In the genomic region with DNA sequence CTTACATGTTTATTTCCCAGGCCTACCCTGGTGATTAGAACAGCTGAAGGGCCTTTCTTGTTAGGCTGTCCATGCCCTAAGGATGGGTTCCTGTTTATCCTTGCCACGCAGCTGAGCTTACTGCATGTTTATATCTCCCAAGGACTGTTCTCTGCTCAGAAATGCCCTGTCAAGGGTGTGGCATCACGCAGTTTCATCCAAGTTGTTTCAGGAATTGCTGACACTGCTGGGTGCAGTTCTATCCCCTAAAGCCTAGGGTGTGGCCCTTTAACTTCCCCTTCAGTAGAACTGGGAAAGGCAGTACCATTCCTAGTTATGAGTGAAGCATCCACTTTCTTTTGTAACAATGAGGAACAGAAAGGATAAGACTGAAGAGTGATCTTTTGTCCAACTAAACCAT, we compare ENCODE assay signal across 20 cellular contexts. TPM values are rescaled to one million over a fixed set of nuclear protein-coding genes. Genes with fewer than 3 reads are reported as not detected.
DNase-seq lines count a peak whose midpoint lies in the region; ATAC-seq and TF ChIP-seq lines count a peak whose summit lies in the region.
"Had no signal": no experiment of that assay in that cellular context is flagged by ENCODE, and none has a peak within 500 bp of the region (broad histone marks: within the 10 kb centered on the region; RNA-seq: fewer than 3 reads in every experiment).

No MANE protein-coding gene starts in this region.

- H4K20me1 ChIP-seq in OCI-LY7 (ENCODE audit: insufficient read depth, low read length), result peaks cover 41% of the 10 kb centered on the region

- H3K27ac ChIP-seq in OCI-LY7 (ENCODE audit: low read depth, low read length, poor library complexity, severe bottlenecking) (peak overlapping the region; percentile 18), esophagus squamous epithelium (peak overlapping the region; percentile 40 to 86 (median 62))
- H3K27ac ChIP-seq: gastrocnemius medialis, RWPE1 had no signal

- peaks cover 91% of the 10 kb centered on the region for H3K36me3 ChIP-seq in OCI-LY7 (ENCODE audit: insufficient read depth, low read length)
- peaks cover 22 to 78% (median 45%) of the 10 kb centered on the region in 3 donors for H3K36me3 ChIP-seq in esophagus squamous epithelium

- TF ChIP-seq CTCF in OCI-LY7 (conservative IDR thresholded peaks at IDR 0.05; ENCODE audit: low read length) (no peak), esophagus squamous epithelium (IDR thresholded peaks at IDR 0.05) (no peak), omental fat pad (IDR thresholded peaks at IDR 0.05) (no peak)

- CTCF ChIA-PET in OCI-LY7 (lab: Charles Lee; ENCODE audit: unreplicated experiment), result no interaction called here

- ATAC-seq in omental fat pad (ENCODE audit: low FRiP score), result peak; percentile 29
- ATAC-seq: gastrocnemius medialis had no signal

- H3K9me3 ChIP-seq in OCI-LY7 (ENCODE audit: low read length) (no peaks in the 10 kb centered on the region), esophagus squamous epithelium (no peaks in the 10 kb centered on the region)
- H3K9me3 ChIP-seq: Caco-2, gastrocnemius medialis had no signal

- BruUV-seq in OCI-LY7 (replicated peaks; lab: Mats Ljungman, UMichigan), result no TSS peak

- peaks cover 54% of the 10 kb centered on the region for H3K79me2 ChIP-seq in OCI-LY7 (ENCODE audit: insufficient read depth, low read depth, low read length)

- POLR2A ChIA-PET in OCI-LY7 (lab: Charles Lee), result interaction anchor here (0.5 to 1.7 kb wide), 7 partner anchors 13 to 249 kb away, joined by 3 to 9 read pairs (median 4); partner anchors contain the start of genes HYPK and SERINC4

- intact Hi-C loops in OCI-LY7 (cut with micrococcal nuclease; ENCODE audit: unreplicated experiment), result no loop called here
- intact Hi-C loops in esophagus squamous epithelium (cut with DNase I), result no loop called here
- intact Hi-C loops in head of caudate nucleus (cut with DNase I), result no loop called here

- no peak overlapping the region for H2AFZ ChIP-seq in OCI-LY7 (ENCODE audit: low read length)

- no peaks in the 10 kb centered on the region for H3K9me2 ChIP-seq in OCI-LY7 (ENCODE audit: insufficient read depth, low read length)

- DNase-seq in CD1c-positive myeloid dendritic cell (ENCODE audit: extremely low spot score) (peak; percentile 67), OCI-LY7 (ENCODE audit: low spot score) (no peak), esophagus squamous epithelium (lab: John Stamatoyannopoulos, UW) (no peak), omental fat pad (ENCODE audit: low spot score) (no peak), NCI-H2029 (lab: John Stamatoyannopoulos, UW) (no peak), NCI-H2081 treated with DMSO at 0.1 percent for 48 hours (lab: John Stamatoyannopoulos, UW) (no peak), head of caudate nucleus (no peak)
- DNase-seq: activated CD4-positive, alpha-beta T cell treated with anti-CD3 and anti-CD28 coated beads for 48 hours; activated CD8-positive, alpha-beta memory T cell treated with anti-CD3 and anti-CD28 coated beads, Interleukin-2, amount 50 U/mL, for 48 hours; activated gamma-delta T cell; aorta; Caco-2; EL; MV-4-11; NCI-H2081; stimulated activated CD4-positive, alpha-beta T cell treated with anti-CD3 and anti-CD28 coated beads, Interleukin-12 subunit alpha, Interleukin-12 subunit beta, amount 100 ng/mL, for 4 hours had no signal

- H3K27me3 ChIP-seq in esophagus squamous epithelium, result no peaks in the 10 kb centered on the region
- H3K27me3 ChIP-seq: gastrocnemius medialis had no signal

- H3K4me2 ChIP-seq in OCI-LY7 (ENCODE audit: low read length), result peak overlapping the region; percentile 35; the same call in 1 of the 2 replicates

- whole genome bisulfite sequencing in esophagus squamous epithelium, 2 donors, result 20 to 36% methylated on average over 2 of the region's 2 CpGs

- no peak overlapping the region for H3K4me3 ChIP-seq in OCI-LY7 (ENCODE audit: low read depth, low read length, poor library complexity, severe bottlenecking)
- H3K4me3 ChIP-seq in esophagus squamous epithelium, result no peak overlapping the region
- H3K4me3 ChIP-seq: gastrocnemius medialis had no signal

- H3K4me1 ChIP-seq in OCI-LY7 (ENCODE audit: insufficient read depth, low read length, poor library complexity, severe bottlenecking) (peaks cover 42% of the 10 kb centered on the region), esophagus squamous epithelium (peaks cover 4 to 39% (median 20%) of the 10 kb centered on the region in 3 donors)
- H3K4me1 ChIP-seq: Caco-2 had no signal

- TF ChIP-seq POLR2A in esophagus squamous epithelium (IDR thresholded peaks at IDR 0.05), result peak in 1 of 4 donors; percentile 56

RNA-seq across cellular contexts. Expression of gene ELL3, which starts 5.0 kb away (rescaled TPM):
- 296 and 306 TPM in 2 replicates for total RNA-seq in OCI-LY7 (2014; rRNA removed; shearing (Covaris generic))
- 116 and 134 TPM in 2 replicates for total RNA-seq in OCI-LY7 (2022)
- 10 to 100 TPM; 16.9 to 40.4 (median 29.9) TPM for total RNA-seq in esophagus squamous epithelium
- 1 to 10 TPM; 1.1 to 7.1 (median 2.4) TPM for total RNA-seq in omental fat pad

RNA-seq across cellular contexts. Expression of gene SERF2, which starts 20.3 kb away (rescaled TPM):
- 581 and 622 TPM in 2 replicates for total RNA-seq in OCI-LY7 (2014; rRNA removed; shearing (Covaris generic))
- 1,328 and 1,370 TPM in 2 replicates for total RNA-seq in OCI-LY7 (2022)
- 100 to 1,000 TPM; 520 to 903 (median 765) TPM for total RNA-seq in esophagus squamous epithelium
- total RNA-seq in omental fat pad, result 100 to 1,000 TPM; 790 to 927 (median 897) TPM

RNA-seq across cellular contexts. Expression of gene PDIA3, which starts 25.6 kb away (rescaled TPM):
- 79.1 and 82.1 TPM in 2 replicates for total RNA-seq in OCI-LY7 (2014; rRNA removed; shearing (Covaris generic))
- total RNA-seq in OCI-LY7 (2022), result 243 and 293 TPM in 2 replicates
- total RNA-seq in esophagus squamous epithelium, result 100 to 1,000 TPM in 3 of 4 donors, 10 to 100 TPM in 1; 74.6 to 155 (median 129) TPM
- total RNA-seq in omental fat pad, result 100 to 1,000 TPM in 3 of 4 donors, 10 to 100 TPM in 1; 99.0 to 143 (median 132) TPM

RNA-seq across cellular contexts. Expression of gene SERINC4, which starts 28.2 kb away (rescaled TPM):
- 0.23 and 0.60 TPM in 2 replicates for total RNA-seq in OCI-LY7 (2014; rRNA removed; shearing (Covaris generic))
- 1.1 and 1.9 TPM in 2 replicates for total RNA-seq in OCI-LY7 (2022)
- under 1 TPM in 1 of 4 donors, not detected in 3; 0.19 TPM for total RNA-seq in esophagus squamous epithelium
- total RNA-seq in omental fat pad, result not detected
- total RNA-seq: aorta, chondrocyte, pulmonary artery endothelial cell had no signal

RNA-seq across cellular contexts. Expression of gene HYPK, which starts 28.6 kb away (rescaled TPM):
- total RNA-seq in OCI-LY7 (2014; rRNA removed; shearing (Covaris generic)), result 16.1 and 25.0 TPM in 2 replicates
- total RNA-seq in OCI-LY7 (2022) (48.9 and 53.6 TPM in 2 replicates), esophagus squamous epithelium (1 to 10 TPM; 2.0 to 9.3 (median 5.8) TPM), omental fat pad (10 to 100 TPM; 10.2 to 19.0 (median 14.8) TPM)
